In the genomic region with DNA sequence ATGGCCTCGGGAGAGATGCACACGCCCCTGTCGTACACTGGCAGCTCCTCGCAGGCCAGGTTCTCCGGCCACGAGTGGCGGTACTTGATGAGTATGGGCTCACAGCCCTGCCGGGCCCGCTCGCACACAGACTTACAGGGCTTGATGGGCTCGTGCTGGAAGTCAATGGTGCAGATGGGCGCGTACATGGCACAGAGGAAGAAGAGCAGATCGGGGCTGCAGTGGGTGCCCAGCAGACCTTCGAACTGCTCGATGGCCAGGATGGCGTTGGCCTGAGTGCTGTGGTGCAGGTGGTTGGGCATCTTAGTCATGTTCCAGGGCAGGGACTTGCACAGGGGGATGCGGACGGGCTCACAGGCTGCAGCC, we compare ENCODE assay signal across 9 cellular contexts. TPM values are rescaled to one million over a fixed set of nuclear protein-coding genes. Genes with fewer than 3 reads are reported as not detected.
DNase-seq lines count a peak whose midpoint lies in the region; ATAC-seq and TF ChIP-seq lines count a peak whose summit lies in the region.
"Had no signal": no experiment of that assay in that cellular context is flagged by ENCODE, and none has a peak within 500 bp of the region (broad histone marks: within the 10 kb centered on the region; RNA-seq: fewer than 3 reads in every experiment).

No MANE protein-coding gene starts in this region.

- POLR2A ChIA-PET in activated CD8-positive, alpha-beta T cell treated with anti-CD3 and anti-CD28 coated beads, Interleukin-2, amount 10 ng/mL, durations not matched to agents 7 days and 5 days (lab: Charles Lee), result no interaction called here

- peak overlapping the region; percentile 94 for H3K4me3 ChIP-seq in GM23338
- H3K4me3 ChIP-seq in skeletal muscle cell (ENCODE audit: low read depth, low read length), result peak overlapping the region; percentile 52

- peaks cover 16% of the 10 kb centered on the region for H3K4me1 Mint-ChIP-seq in GM23338
- peaks cover 12% of the 10 kb centered on the region for H3K4me1 Mint-ChIP-seq in activated CD8-positive, alpha-beta T cell treated with anti-CD3 and anti-CD28 coated beads, Interleukin-2, amount 10 ng/mL, durations not matched to agents 7 days and 5 days (ENCODE audit: low read depth)

- ATAC-seq in GM23338, result peak; percentile 51
- ATAC-seq in activated CD8-positive, alpha-beta T cell treated with anti-CD3 and anti-CD28 coated beads, Interleukin-2, amount 10 ng/mL, durations not matched to agents 7 days and 5 days, result peak; percentile 51
- peak; percentile 11 to 40 for ATAC-seq in left cardiac atrium
- no peak for ATAC-seq in HG03521 (IDR thresholded peaks at IDR 0.05; ENCODE audit: unreplicated experiment)
- ATAC-seq in GM21526 (IDR thresholded peaks at IDR 0.05; ENCODE audit: low FRiP score, unreplicated experiment), result no peak
- ATAC-seq in GM21737 (IDR thresholded peaks at IDR 0.05; ENCODE audit: unreplicated experiment), result no peak

- H4K20me1 ChIP-seq in GM23338 (replicated peaks; ENCODE audit: insufficient read depth), result no peaks in the 10 kb centered on the region

- no peaks in the 10 kb centered on the region for H3K9me2 ChIP-seq in GM23338 (ENCODE audit: insufficient read depth)

- H3K36me3 ChIP-seq in GM23338 (ENCODE audit: insufficient read depth), result no peaks in the 10 kb centered on the region

- no peak overlapping the region for H3K27ac ChIP-seq in GM23338 (ENCODE audit: low read depth)

- H3K79me2 ChIP-seq in GM23338 (replicated peaks; ENCODE audit: insufficient read depth), result no peaks in the 10 kb centered on the region

- DNase-seq in GM23338 (ENCODE audit: low spot score), result peak; percentile 57
- DNase-seq in activated CD8-positive, alpha-beta T cell treated with anti-CD3 and anti-CD28 coated beads, Interleukin-2, amount 10 ng/mL, durations not matched to agents 7 days and 5 days, result no peak
- peak; percentile 28 for DNase-seq in left cardiac atrium
- DNase-seq in skeletal muscle cell (ENCODE audit: low read depth), result no peak
- no peak for DNase-seq in NCI-H1694 (lab: John Stamatoyannopoulos, UW)
- DNase-seq: cortex of kidney had no signal

- CTCF ChIA-PET in activated CD8-positive, alpha-beta T cell treated with anti-CD3 and anti-CD28 coated beads, Interleukin-2, amount 10 ng/mL, durations not matched to agents 7 days and 5 days (lab: Charles Lee), result no interaction called here

- peaks cover 41% of the 10 kb centered on the region for H3K27me3 ChIP-seq in GM23338 (ENCODE audit: insufficient read depth)

- peak overlapping the region; percentile 100 for H3K4me2 ChIP-seq in GM23338

- peak overlapping the region; percentile 99 for H2AFZ ChIP-seq in GM23338

- H3K36me3 Mint-ChIP-seq in GM23338 (ENCODE audit: low read depth), result no peaks in the 10 kb centered on the region; the same call in 2 of the 3 replicates
- no peaks in the 10 kb centered on the region for H3K36me3 Mint-ChIP-seq in activated CD8-positive, alpha-beta T cell treated with anti-CD3 and anti-CD28 coated beads, Interleukin-2, amount 10 ng/mL, durations not matched to agents 7 days and 5 days (ENCODE audit: low read depth)

- TF ChIP-seq CTCF in GM23338 (conservative IDR thresholded peaks at IDR 0.05; ENCODE audit: low read depth in 2 of 2), result no peak

- peak overlapping the region; percentile 88 for H3K4me3 Mint-ChIP-seq in GM23338
- H3K4me3 Mint-ChIP-seq in activated CD8-positive, alpha-beta T cell treated with anti-CD3 and anti-CD28 coated beads, Interleukin-2, amount 10 ng/mL, durations not matched to agents 7 days and 5 days, result no peak overlapping the region

- H3K4me1 ChIP-seq in GM23338 (ENCODE audit: insufficient read depth), result peaks cover 14% of the 10 kb centered on the region

- H3K27ac Mint-ChIP-seq in GM23338, result no peak overlapping the region
- H3K27ac Mint-ChIP-seq in activated CD8-positive, alpha-beta T cell treated with anti-CD3 and anti-CD28 coated beads, Interleukin-2, amount 10 ng/mL, durations not matched to agents 7 days and 5 days, result no peak overlapping the region

- intact Hi-C loops in left cardiac atrium (cut with DNase I), result no loop called here

- H3K27me3 Mint-ChIP-seq in GM23338 (ENCODE audit: insufficient read depth, low read depth, poor library complexity), result peaks cover 29% of the 10 kb centered on the region
- peaks cover 61% of the 10 kb centered on the region for H3K27me3 Mint-ChIP-seq in activated CD8-positive, alpha-beta T cell treated with anti-CD3 and anti-CD28 coated beads, Interleukin-2, amount 10 ng/mL, durations not matched to agents 7 days and 5 days (ENCODE audit: low read depth)

- 0 out of 2 replicates have a peak, but pooled peaks cover 4% of the 10 kb centered on the region for H3F3A ChIP-seq in GM23338 (replicated peaks; ENCODE audit: low read depth)

- H3K9me3 Mint-ChIP-seq in GM23338, result no peaks in the 10 kb centered on the region; the same call in 2 of the 3 replicates
- no peaks in the 10 kb centered on the region for H3K9me3 Mint-ChIP-seq in activated CD8-positive, alpha-beta T cell treated with anti-CD3 and anti-CD28 coated beads, Interleukin-2, amount 10 ng/mL, durations not matched to agents 7 days and 5 days (ENCODE audit: insufficient read depth)

TF ChIP-seq in GM23338, 12 proteins besides CTCF, POLR2A, EP300 and RAD21:
- TF ChIP-seq, protein P1, sequence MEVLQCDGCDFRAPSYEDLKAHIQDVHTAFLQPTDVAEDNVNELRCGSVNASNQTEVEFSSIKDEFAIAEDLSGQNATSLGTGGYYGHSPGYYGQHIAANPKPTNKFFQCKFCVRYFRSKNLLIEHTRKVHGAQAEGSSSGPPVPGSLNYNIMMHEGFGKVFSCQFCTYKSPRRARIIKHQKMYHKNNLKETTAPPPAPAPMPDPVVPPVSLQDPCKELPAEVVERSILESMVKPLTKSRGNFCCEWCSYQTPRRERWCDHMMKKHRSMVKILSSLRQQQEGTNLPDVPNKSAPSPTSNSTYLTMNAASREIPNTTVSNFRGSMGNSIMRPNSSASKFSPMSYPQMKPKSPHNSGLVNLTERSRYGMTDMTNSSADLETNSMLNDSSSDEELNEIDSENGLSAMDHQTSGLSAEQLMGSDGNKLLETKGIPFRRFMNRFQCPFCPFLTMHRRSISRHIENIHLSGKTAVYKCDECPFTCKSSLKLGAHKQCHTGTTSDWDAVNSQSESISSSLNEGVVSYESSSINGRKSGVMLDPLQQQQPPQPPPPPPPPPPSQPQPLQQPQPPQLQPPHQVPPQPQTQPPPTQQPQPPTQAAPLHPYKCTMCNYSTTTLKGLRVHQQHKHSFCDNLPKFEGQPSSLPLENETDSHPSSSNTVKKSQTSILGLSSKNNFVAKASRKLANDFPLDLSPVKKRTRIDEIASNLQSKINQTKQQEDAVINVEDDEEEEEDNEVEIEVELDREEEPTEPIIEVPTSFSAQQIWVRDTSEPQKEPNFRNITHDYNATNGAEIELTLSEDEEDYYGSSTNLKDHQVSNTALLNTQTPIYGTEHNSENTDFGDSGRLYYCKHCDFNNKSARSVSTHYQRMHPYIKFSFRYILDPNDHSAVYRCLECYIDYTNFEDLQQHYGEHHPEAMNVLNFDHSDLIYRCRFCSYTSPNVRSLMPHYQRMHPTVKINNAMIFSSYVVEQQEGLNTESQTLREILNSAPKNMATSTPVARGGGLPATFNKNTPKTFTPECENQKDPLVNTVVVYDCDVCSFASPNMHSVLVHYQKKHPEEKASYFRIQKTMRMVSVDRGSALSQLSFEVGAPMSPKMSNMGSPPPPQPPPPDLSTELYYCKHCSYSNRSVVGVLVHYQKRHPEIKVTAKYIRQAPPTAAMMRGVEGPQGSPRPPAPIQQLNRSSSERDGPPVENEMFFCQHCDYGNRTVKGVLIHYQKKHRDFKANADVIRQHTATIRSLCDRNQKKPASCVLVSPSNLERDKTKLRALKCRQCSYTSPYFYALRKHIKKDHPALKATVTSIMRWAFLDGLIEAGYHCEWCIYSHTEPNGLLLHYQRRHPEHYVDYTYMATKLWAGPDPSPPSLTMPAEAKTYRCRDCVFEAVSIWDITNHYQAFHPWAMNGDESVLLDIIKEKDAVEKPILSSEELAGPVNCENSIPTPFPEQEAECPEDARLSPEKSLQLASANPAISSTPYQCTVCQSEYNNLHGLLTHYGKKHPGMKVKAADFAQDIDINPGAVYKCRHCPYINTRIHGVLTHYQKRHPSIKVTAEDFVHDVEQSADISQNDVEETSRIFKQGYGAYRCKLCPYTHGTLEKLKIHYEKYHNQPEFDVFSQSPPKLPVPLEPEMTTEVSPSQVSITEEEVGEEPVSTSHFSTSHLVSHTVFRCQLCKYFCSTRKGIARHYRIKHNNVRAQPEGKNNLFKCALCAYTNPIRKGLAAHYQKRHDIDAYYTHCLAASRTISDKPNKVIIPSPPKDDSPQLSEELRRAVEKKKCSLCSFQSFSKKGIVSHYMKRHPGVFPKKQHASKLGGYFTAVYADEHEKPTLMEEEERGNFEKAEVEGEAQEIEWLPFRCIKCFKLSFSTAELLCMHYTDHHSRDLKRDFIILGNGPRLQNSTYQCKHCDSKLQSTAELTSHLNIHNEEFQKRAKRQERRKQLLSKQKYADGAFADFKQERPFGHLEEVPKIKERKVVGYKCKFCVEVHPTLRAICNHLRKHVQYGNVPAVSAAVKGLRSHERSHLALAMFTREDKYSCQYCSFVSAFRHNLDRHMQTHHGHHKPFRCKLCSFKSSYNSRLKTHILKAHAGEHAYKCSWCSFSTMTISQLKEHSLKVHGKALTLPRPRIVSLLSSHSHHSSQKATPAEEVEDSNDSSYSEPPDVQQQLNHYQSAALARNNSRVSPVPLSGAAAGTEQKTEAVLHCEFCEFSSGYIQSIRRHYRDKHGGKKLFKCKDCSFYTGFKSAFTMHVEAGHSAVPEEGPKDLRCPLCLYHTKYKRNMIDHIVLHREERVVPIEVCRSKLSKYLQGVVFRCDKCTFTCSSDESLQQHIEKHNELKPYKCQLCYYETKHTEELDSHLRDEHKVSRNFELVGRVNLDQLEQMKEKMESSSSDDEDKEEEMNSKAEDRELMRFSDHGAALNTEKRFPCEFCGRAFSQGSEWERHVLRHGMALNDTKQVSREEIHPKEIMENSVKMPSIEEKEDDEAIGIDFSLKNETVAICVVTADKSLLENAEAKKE (CRISPR knock-in tag; IDR thresholded peaks at IDR 0.05), result no peak
- no peak for TF ChIP-seq POLR2AphosphoS5 (IDR thresholded peaks at IDR 0.05; ENCODE audit: low read depth)

RNA-seq across cellular contexts. Expression of a gene that starts 0.4 kb away (rescaled TPM):
- total RNA-seq in GM23338 (2014; rRNA removed; shearing (Covaris generic)), result 0.52 and 1.0 TPM in 2 replicates
- 1.2 and 1.5 TPM in 2 replicates for polyA plus RNA-seq in GM23338 (2016; fragmentation: Nextera tagmentation; extraction: Ambion mirVana)
- total RNA-seq in activated CD8-positive, alpha-beta T cell treated with anti-CD3 and anti-CD28 coated beads, Interleukin-2, amount 10 ng/mL, durations not matched to agents 7 days and 5 days, result not detected
- 1 to 10 TPM; 2.4 to 5.3 TPM for total RNA-seq in left cardiac atrium

Comparison
In these comparisons a context has a peak if more than half of its experiments do, and no peak if none do; other contexts are left out.
1. ATAC-seq: peak in GM23338 (single experiment), activated CD8-positive, alpha-beta T cell treated with anti-CD3 and anti-CD28 coated beads, Interleukin-2, amount 10 ng/mL, durations not matched to agents 7 days and 5 days (single experiment) and left cardiac atrium (2 of 2); none in HG03521 (single experiment), GM21526 (single experiment) and GM21737 (single experiment).
2. DNase-seq: peak in GM23338 (single experiment) and left cardiac atrium (single experiment); none in activated CD8-positive, alpha-beta T cell treated with anti-CD3 and anti-CD28 coated beads, Interleukin-2, amount 10 ng/mL, durations not matched to agents 7 days and 5 days (single experiment), skeletal muscle cell (single experiment) and NCI-H1694 (single experiment).